Comparison of ENCODE assay signal across 8 cellular contexts in genomic region chr10:79445708-79446450, GRCh38. TPM values are rescaled to one million over a fixed set of nuclear protein-coding genes. Genes with fewer than 3 reads are reported as not detected.
DNase-seq lines count a peak whose midpoint lies in the region; ATAC-seq and TF ChIP-seq lines count a peak whose summit lies in the region.

No MANE protein-coding gene starts in this region.

- H2BK12ac ChIP-seq in trophoblast cell (ENCODE audit: low read length), result no peak overlapping the region

- peak overlapping the region; percentile 75 to 97 (median 82) for H3K27ac ChIP-seq in adrenal gland
- H3K27ac ChIP-seq in heart left ventricle, result peak overlapping the region; percentile 70 to 98 (median 96)
- H3K27ac ChIP-seq in trophoblast cell (ENCODE audit: low read depth, low read length), result no peak overlapping the region
- H3K27ac ChIP-seq in tibial nerve, result peak overlapping the region; percentile 58 to 98 (median 76)

- no peak overlapping the region for H4K91ac ChIP-seq in trophoblast cell (ENCODE audit: low read depth, low read length)

- H3K27me3 ChIP-seq in adrenal gland, result no peaks in the 10 kb centered on the region
- H3K27me3 ChIP-seq in heart left ventricle, result no peaks in the 10 kb centered on the region
- peaks cover 17% of the 10 kb centered on the region for H3K27me3 ChIP-seq in trophoblast cell (ENCODE audit: insufficient read depth, low read length)
- H3K27me3 ChIP-seq in tibial nerve, result no peaks in the 10 kb centered on the region

- H3K14ac ChIP-seq in trophoblast cell (ENCODE audit: low read length), result no peak overlapping the region

- peak overlapping the region; percentile 89 for H3K4me2 ChIP-seq in trophoblast cell (ENCODE audit: low read length)

- H4K12ac ChIP-seq in trophoblast cell (ENCODE audit: low read depth, low read length), result no peak overlapping the region

- DNase-seq in GM12864 (ENCODE audit: low read depth) (peak; percentile 86), NCI-H1436 treated with DMSO at 0.1 percent for 48 hours (lab: John Stamatoyannopoulos, UW) (peak; percentile 78), T follicular helper cell (ENCODE audit: low read depth) (peak; percentile 87), adrenal gland (peak; percentile 98 to 100 (median 99)), heart left ventricle (peak; percentile 98 to 99 (median 99)), trophoblast cell (peak; percentile 92 to 93), tibial nerve (ENCODE audit: low spot score in 2 of 2) (peak; percentile 97)

- no peak overlapping the region for H2AK5ac ChIP-seq in trophoblast cell (ENCODE audit: low read length)

- no peaks in the 10 kb centered on the region for H3K36me3 ChIP-seq in adrenal gland (replicated peaks in 1 of 2)
- H3K36me3 ChIP-seq in heart left ventricle, result peaks cover 0 to 8% (median 0%) of the 10 kb centered on the region in 9 donors
- no peaks in the 10 kb centered on the region for H3K36me3 ChIP-seq in trophoblast cell (ENCODE audit: control insufficient read depth in 1 of 2, insufficient read depth in 2 of 2, low read length in 2 of 2)
- H3K36me3 ChIP-seq in tibial nerve, result no peaks in the 10 kb centered on the region

- no peak overlapping the region for H3K18ac ChIP-seq in trophoblast cell (ENCODE audit: low read length)

- intact Hi-C loops in adrenal gland (cut with DNase I), result no loop called here
- intact Hi-C loops in heart left ventricle (cut with DNase I), result loop anchor here in 6 of 10 donors (2.0 to 10.0 kb wide), 8 partner anchors 21 to 69 kb away; no protein-coding TSS in a partner anchor

- no peak overlapping the region for H4K8ac ChIP-seq in trophoblast cell (ENCODE audit: low read depth, low read length)

- no peak overlapping the region for H2BK5ac ChIP-seq in trophoblast cell (ENCODE audit: low read depth, low read length, poor library complexity)

- peak overlapping the region; percentile 22 for H3K4me3 ChIP-seq in GM12864 (ENCODE audit: low read depth, low read length)
- H3K4me3 ChIP-seq in adrenal gland, result peak overlapping the region in 3 of 4 donors; percentile 13 to 84 (median 37)
- peak overlapping the region; percentile 20 to 99 (median 90) for H3K4me3 ChIP-seq in heart left ventricle
- peak overlapping the region; percentile 55 for H3K4me3 ChIP-seq in trophoblast cell (ENCODE audit: low read depth, low read length)
- H3K4me3 ChIP-seq in tibial nerve, result peak overlapping the region; percentile 52 to 94 (median 76)

- H3K9me3 ChIP-seq in adrenal gland (replicated peaks in 1 of 3), result no peaks in the 10 kb centered on the region
- no peaks in the 10 kb centered on the region for H3K9me3 ChIP-seq in heart left ventricle
- peaks cover 5% of the 10 kb centered on the region for H3K9me3 ChIP-seq in trophoblast cell (ENCODE audit: insufficient read depth, low read depth, low read length)
- no peaks in the 10 kb centered on the region for H3K9me3 ChIP-seq in tibial nerve

- H3K23ac ChIP-seq in trophoblast cell (ENCODE audit: low read length), result no peak overlapping the region

- TF ChIP-seq POLR2A in adrenal gland (IDR thresholded peaks at IDR 0.05) (peak; percentile 23 to 86), heart left ventricle (IDR thresholded peaks at IDR 0.05) (peak in 1 of 2 donors; percentile 81), tibial nerve (IDR thresholded peaks at IDR 0.05) (no peak)

- no peak overlapping the region for H3K9ac ChIP-seq in trophoblast cell (ENCODE audit: low read length)

- no peak overlapping the region for H3K4ac ChIP-seq in trophoblast cell (ENCODE audit: low read depth, low read length)

- WGBS in adrenal gland, 4 donors, result 1% methylated on average over 22 to 48 of the region's 48 CpGs
- WGBS in heart left ventricle, 4 donors, result 0 to 1% (median 0%) methylated on average over 29 to 48 of the region's 48 CpGs
- WGBS in trophoblast cell (ENCODE audit: extremely low coverage, insufficient coverage, insufficient read length), result no CpG with 5 or more reads among the region's 48 CpGs
- WGBS in tibial nerve, 2 donors, result 0 to 1% methylated on average over 30 to 31 of the region's 48 CpGs

- H3K4me1 ChIP-seq in adrenal gland (replicated peaks in 1 of 2), result peaks cover 0 to 18% of the 10 kb centered on the region in 2 donors
- peaks cover 5 to 47% (median 31%) of the 10 kb centered on the region in 12 donors for H3K4me1 ChIP-seq in heart left ventricle
- peaks cover 5 to 18% of the 10 kb centered on the region in 2 experiments for H3K4me1 ChIP-seq in trophoblast cell (ENCODE audit: control insufficient read depth in 1 of 2, insufficient read depth in 2 of 2, low read length in 2 of 2)
- H3K4me1 ChIP-seq in tibial nerve, result peaks cover 0 to 39% (median 30%) of the 10 kb centered on the region in 4 donors

- ATAC-seq in HG02798 (IDR thresholded peaks at IDR 0.05; ENCODE audit: poor library complexity, unreplicated experiment), result peak; percentile 96
- peak; percentile 94 to 96 (median 96) for ATAC-seq in heart left ventricle

- TF ChIP-seq CTCF in GM12864 (IDR thresholded peaks at IDR 0.05; ENCODE audit: low read depth, low read length, missing control alignments), result no peak
- no peak for TF ChIP-seq CTCF in adrenal gland (IDR thresholded peaks at IDR 0.05)
- TF ChIP-seq CTCF in heart left ventricle (IDR thresholded peaks at IDR 0.05), result no peak
- peak in 1 of 5 experiments; percentile 10 for TF ChIP-seq CTCF in tibial nerve (IDR thresholded peaks at IDR 0.05)

- no peak overlapping the region for H2BK120ac ChIP-seq in trophoblast cell (ENCODE audit: insufficient read depth, low read length, poor library complexity)

- no peak overlapping the region for H2AFZ ChIP-seq in trophoblast cell (ENCODE audit: insufficient read depth, low read length, poor library complexity)

- H3K79me2 ChIP-seq in trophoblast cell (ENCODE audit: control insufficient read depth, insufficient read depth, low read length, poor library complexity), result no peaks in the 10 kb centered on the region

- no peaks in the 10 kb centered on the region for H3K79me1 ChIP-seq in trophoblast cell (ENCODE audit: low read length)

- peak; percentile 53 to 90 for TF ChIP-seq EP300 in tibial nerve (IDR thresholded peaks at IDR 0.05)

RNA-seq across cellular contexts. Expression of gene ZCCHC24, which starts 0.5 kb away (rescaled TPM):
- 10 to 100 TPM; 21.7 to 49.0 (median 28.8) TPM for total RNA-seq in adrenal gland
- polyA plus RNA-seq in adrenal gland, result 10 to 100 TPM in 2 of 3 donors, 1 to 10 TPM in 1; 8.7 to 19.9 (median 12.9) TPM
- 100 to 1,000 TPM in 1 of 9 donors, 10 to 100 TPM in 8; 44.8 to 122 (median 51.9) TPM for total RNA-seq in heart left ventricle
- 10 to 100 TPM; 18.7 to 40.7 TPM for polyA plus RNA-seq in heart left ventricle
- 2.8 and 3.0 TPM in 2 replicates for polyA plus RNA-seq in trophoblast cell (2013)
- 100 to 1,000 TPM; 122 to 165 (median 138) TPM for total RNA-seq in tibial nerve

Comparison
In these comparisons a context has a peak if more than half of its experiments do, and no peak if none do; other contexts are left out.
1. H3K4me3 ChIP-seq: peak in every context shown above with its lines; median percentile 90 in heart left ventricle; 76 in tibial nerve; 55 in trophoblast cell; 37 in adrenal gland; 22 in GM12864.
2. POLR2A ChIP-seq: peak in adrenal gland (2 of 2); none in tibial nerve (0 of 2).
3. intact Hi-C loops: an anchor here in heart left ventricle (2.0 to 10.0 kb wide); none called in adrenal gland.
4. Peak in every context shown above with its lines, with median percentiles within 50 percentile points of each other: DNase-seq.